Comparison of ENCODE assay signal across 8 cellular contexts in the genomic region with DNA sequence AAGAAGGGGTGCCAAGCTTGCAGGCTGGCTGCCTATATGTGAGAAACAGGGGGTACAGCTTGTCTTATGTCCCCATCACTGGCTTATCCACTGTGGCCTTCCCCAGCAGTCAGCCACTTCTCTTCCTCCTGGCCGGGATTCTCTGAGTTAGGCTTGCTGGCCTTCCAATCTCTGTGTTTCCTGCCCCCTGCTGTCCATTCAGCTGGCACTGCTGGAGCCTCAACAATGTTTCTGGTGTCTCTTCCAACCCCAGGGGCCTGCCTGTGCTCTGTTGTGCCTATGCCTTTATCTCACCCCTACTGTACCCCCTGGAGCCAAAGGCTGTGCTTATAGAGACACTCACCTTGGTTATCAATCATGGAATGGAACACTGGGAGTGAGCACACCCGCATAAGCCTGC. TPM values are rescaled to one million over a fixed set of nuclear protein-coding genes. Genes with fewer than 3 reads are reported as not detected.
A peak's percentile ranks its signal among the peaks of the same experiment; 100 is the strongest.
DNase-seq lines count a peak whose midpoint lies in the region; ATAC-seq, FAIRE-seq and TF ChIP-seq lines count a peak whose summit lies in the region.

No MANE protein-coding gene starts in this region.

- TF ChIP-seq CTCF in fibroblast of villous mesenchyme (IDR thresholded peaks at IDR 0.05; ENCODE audit: insufficient read depth, low read depth, low read length): peak; percentile 56
- TF ChIP-seq CTCF in prostate gland (IDR thresholded peaks at IDR 0.05): peak; percentile 13 to 60 (median 42)
- peak in 1 of 2 experiments; percentile 12 for TF ChIP-seq CTCF in Caco-2 (IDR thresholded peaks at IDR 0.05; ENCODE audit: insufficient read depth in 1 of 2, low read depth in 1 of 2, low read length in 1 of 2, severe bottlenecking in 1 of 2, unreplicated experiment in 1 of 2)

- H3K27ac ChIP-seq in prostate gland: no peak overlapping the region

- H3K27me3 ChIP-seq in prostate gland (replicated peaks; ENCODE audit: insufficient read depth): no peaks in the 10 kb centered on the region
- H3K27me3 ChIP-seq in Caco-2 (replicated peaks; ENCODE audit: control insufficient read depth, insufficient read depth, low read length): no peaks in the 10 kb centered on the region

- CTCF ChIA-PET in activated naive CD4-positive, alpha-beta T cell treated with anti-CD3 and anti-CD28 coated beads for 36 hours (lab: Charles Lee): interaction anchor here (0.9 to 1.9 kb wide), 4 partner anchors 10 to 252 kb away, joined by 4 to 6 read pairs (median 6); no protein-coding TSS in a partner anchor
- CTCF ChIA-PET in Caco-2 (lab: Charles Lee): interaction anchor here (1.0 kb wide), 1 partner anchor 150 kb away, joined by 3 read pairs; no protein-coding TSS in a partner anchor

- H3K27ac Mint-ChIP-seq in activated naive CD4-positive, alpha-beta T cell treated with anti-CD3 and anti-CD28 coated beads for 36 hours: no peak overlapping the region
- H3K27ac Mint-ChIP-seq in Caco-2 (ENCODE audit: unreplicated experiment): no peak overlapping the region

- peaks cover 11% of the 10 kb centered on the region for H3K9me3 Mint-ChIP-seq in activated naive CD4-positive, alpha-beta T cell treated with anti-CD3 and anti-CD28 coated beads for 36 hours
- H3K9me3 Mint-ChIP-seq in Caco-2 (ENCODE audit: unreplicated experiment): peaks cover 10% of the 10 kb centered on the region

- POLR2A ChIA-PET in Caco-2 (lab: Charles Lee): no interaction called here

- H3K27me3 Mint-ChIP-seq in activated naive CD4-positive, alpha-beta T cell treated with anti-CD3 and anti-CD28 coated beads for 36 hours (ENCODE audit: low read depth): peaks cover 22% of the 10 kb centered on the region
- no peaks in the 10 kb centered on the region for H3K27me3 Mint-ChIP-seq in Caco-2 (ENCODE audit: insufficient read depth, unreplicated experiment)

- H3K4me1 ChIP-seq in prostate gland (replicated peaks) (no peaks in the 10 kb centered on the region), Caco-2 (peaks cover 3% of the 10 kb centered on the region; the same call in 1 of the 2 replicates)

- no peaks in the 10 kb centered on the region for H3K36me3 Mint-ChIP-seq in activated naive CD4-positive, alpha-beta T cell treated with anti-CD3 and anti-CD28 coated beads for 36 hours (ENCODE audit: low read depth)
- no peaks in the 10 kb centered on the region for H3K36me3 Mint-ChIP-seq in Caco-2 (ENCODE audit: insufficient read depth, unreplicated experiment)

- FAIRE-seq in RCC 7860 (lab: Jason Lieb, UNC): no peak

- H3K4me3 Mint-ChIP-seq in activated naive CD4-positive, alpha-beta T cell treated with anti-CD3 and anti-CD28 coated beads for 36 hours: no peak overlapping the region
- no peak overlapping the region for H3K4me3 Mint-ChIP-seq in Caco-2 (ENCODE audit: unreplicated experiment)

- H3K4me1 Mint-ChIP-seq in activated naive CD4-positive, alpha-beta T cell treated with anti-CD3 and anti-CD28 coated beads for 36 hours (ENCODE audit: low read depth): no peaks in the 10 kb centered on the region
- peaks cover 24% of the 10 kb centered on the region for H3K4me1 Mint-ChIP-seq in Caco-2 (ENCODE audit: low read depth, unreplicated experiment)

- intact Hi-C loops in activated naive CD4-positive, alpha-beta T cell treated with anti-CD3 and anti-CD28 coated beads for 36 hours (cut with micrococcal nuclease): loop anchor here (1.0 kb wide), 1 partner anchor 141 kb away; no protein-coding TSS in a partner anchor
- intact Hi-C loops in prostate gland (cut with DNase I) (no loop called here), Caco-2 (cut with micrococcal nuclease; ENCODE audit: unreplicated experiment) (loop anchor here (1.0 kb wide), 1 partner anchor 141 kb away; no protein-coding TSS in a partner anchor)

- H3K9me3 ChIP-seq in prostate gland (no peaks in the 10 kb centered on the region), Caco-2 (no peaks in the 10 kb centered on the region)

- 61% methylated on average over 2 of the region's 2 CpGs for WGBS in prostate gland

- no peaks in the 10 kb centered on the region for H3K36me3 ChIP-seq in prostate gland
- H3K36me3 ChIP-seq in Caco-2 (ENCODE audit: control insufficient read depth, insufficient read depth, low read length): no peaks in the 10 kb centered on the region

- DNase-seq in activated naive CD4-positive, alpha-beta T cell treated with anti-CD3 and anti-CD28 coated beads for 36 hours: peak; percentile 30
- no peak for DNase-seq in activated naive CD4-positive, alpha-beta T cell treated with Interleukin-2 at 50 U/mL for 16 hours
- DNase-seq in RCC 7860 (ENCODE audit: low spot score) (peak; percentile 21), fibroblast of villous mesenchyme (ENCODE audit: low read depth) (peak; percentile 51), prostate gland (ENCODE audit: low spot score) (peak; percentile 46), SKM-1 (lab: John Stamatoyannopoulos, UW; ENCODE audit: unreplicated experiment) (no peak), Caco-2 (no peak)

- ATAC-seq in HG03565 (IDR thresholded peaks at IDR 0.05; ENCODE audit: unreplicated experiment): no peak

- H3K4me3 ChIP-seq in fibroblast of villous mesenchyme (ENCODE audit: low read depth, low read length): no peak overlapping the region
- H3K4me3 ChIP-seq in prostate gland: no peak overlapping the region
- no peak overlapping the region for H3K4me3 ChIP-seq in Caco-2 (ENCODE audit: low read depth, low read length)

- no TSS peak for BruUV-seq in Caco-2 (replicated peaks; lab: Mats Ljungman, UMichigan)

- no peak for TF ChIP-seq POLR2A in prostate gland (IDR thresholded peaks at IDR 0.05)

RNA-seq across cellular contexts. Expression of gene ANAPC13, which starts 36.5 kb away (rescaled TPM):
- total RNA-seq in activated naive CD4-positive, alpha-beta T cell treated with anti-CD3 and anti-CD28 coated beads for 36 hours: 10 to 100 TPM; 42.6 to 44.7 TPM
- 57.0 and 95.9 TPM in 2 replicates for total RNA-seq in fibroblast of villous mesenchyme
- 10 to 100 TPM; 40.2 to 83.2 TPM for total RNA-seq in prostate gland
- 47.6 and 57.0 TPM in 2 replicates for total RNA-seq in Caco-2 (2022)

RNA-seq across cellular contexts. Expression of gene CEP63, which starts 36.6 kb away (rescaled TPM):
- 10 to 100 TPM; 26.9 to 27.0 TPM for total RNA-seq in activated naive CD4-positive, alpha-beta T cell treated with anti-CD3 and anti-CD28 coated beads for 36 hours
- total RNA-seq in fibroblast of villous mesenchyme: 13.8 and 21.9 TPM in 2 replicates
- total RNA-seq in prostate gland: 10 to 100 TPM; 35.2 to 60.1 TPM
- total RNA-seq in Caco-2 (2022): 21.3 and 21.9 TPM in 2 replicates

Comparison
In these comparisons a context has a peak if more than half of its experiments do, and no peak if none do; other contexts are left out.
1. DNase-seq: peak in activated naive CD4-positive, alpha-beta T cell treated with anti-CD3 and anti-CD28 coated beads for 36 hours (single experiment), RCC 7860 (single experiment), fibroblast of villous mesenchyme (single experiment) and prostate gland (single experiment); none in activated naive CD4-positive, alpha-beta T cell treated with Interleukin-2 at 50 U/mL for 16 hours (single experiment), SKM-1 (single experiment) and Caco-2 (0 of 2).